In genomic region chr13:102190930-102191329, GRCh38 we compare ENCODE assay signal across 20 cellular contexts.
DNase-seq lines count a peak whose midpoint lies in the region; ATAC-seq, FAIRE-seq and TF ChIP-seq lines count a peak whose summit lies in the region.
"Had no signal": no experiment of that assay in that cellular context is flagged by ENCODE, and none has a peak within 500 bp of the region (broad histone marks: within the 10 kb centered on the region; RNA-seq: fewer than 3 reads in every experiment).

No MANE protein-coding gene starts in this region.

- H3K4me3 Mint-ChIP-seq in Calu3 (ENCODE audit: low read depth, unreplicated experiment), result no peak overlapping the region
- H3K4me3 Mint-ChIP-seq: B cell; CD8-positive, alpha-beta T cell; HFFc6; IgD-negative memory B cell had no signal

- no peaks in the 10 kb centered on the region for H3K4me1 ChIP-seq in psoas muscle

- H3K27ac ChIP-seq in psoas muscle, result no peak overlapping the region
- H3K27ac ChIP-seq: BLaER1 treated with 17β-estradiol and CSF1 and Interleukin-3, amounts not matched to agents 10 nM and 100 nM; HL-60 had no signal

- TF ChIP-seq CTCF in LNCaP clone FGC (IDR thresholded peaks at IDR 0.05; ENCODE audit: control insufficient read depth, extremely low read depth, insufficient read depth) (no peak), bronchial epithelial cell (IDR thresholded peaks at IDR 0.05; ENCODE audit: insufficient read depth, low read length, severe bottlenecking) (no peak), Calu3 (IDR thresholded peaks at IDR 0.05; ENCODE audit: unreplicated experiment) (no peak), psoas muscle (IDR thresholded peaks at IDR 0.05) (no peak)

- no peaks in the 10 kb centered on the region for H3K36me3 Mint-ChIP-seq in Calu3 (ENCODE audit: insufficient read depth, unreplicated experiment)
- H3K36me3 Mint-ChIP-seq: CD8-positive, alpha-beta T cell; IgD-negative memory B cell had no signal

- FAIRE-seq in bronchial epithelial cell (lab: Jason Lieb, UNC), result no peak

- H3K27me3 ChIP-seq in bronchial epithelial cell (ENCODE audit: control insufficient read depth, insufficient read depth, low read length) (no peaks in the 10 kb centered on the region), psoas muscle (ENCODE audit: insufficient read depth in 3 of 3, low read length in 2 of 3) (no peaks in the 10 kb centered on the region)
- H3K27me3 ChIP-seq: BLaER1 treated with 17β-estradiol and CSF1 and Interleukin-3, amounts not matched to agents 10 nM and 100 nM had no signal

- H3K27me3 Mint-ChIP-seq in Calu3 (ENCODE audit: unreplicated experiment), result no peaks in the 10 kb centered on the region
- H3K27me3 Mint-ChIP-seq: B cell, IgD-negative memory B cell had no signal

- H3K4me3 ChIP-seq in LNCaP clone FGC (ENCODE audit: low read depth, low read length), result no peak overlapping the region
- H3K4me3 ChIP-seq in bronchial epithelial cell (ENCODE audit: low read depth, low read length), result no peak overlapping the region
- no peak overlapping the region for H3K4me3 ChIP-seq in psoas muscle
- H3K4me3 ChIP-seq: BLaER1 treated with 17β-estradiol and CSF1 and Interleukin-3, amounts not matched to agents 10 nM and 100 nM had no signal

- H3K4me1 Mint-ChIP-seq in Calu3 (ENCODE audit: low read depth, unreplicated experiment), result peaks cover 12% of the 10 kb centered on the region
- H3K4me1 Mint-ChIP-seq: B cell, IgD-negative memory B cell had no signal

- WGBS in psoas muscle, 3 donors, result 93 to 96% (median 94%) methylated on average over 2 of the region's 2 CpGs

- H3K36me3 ChIP-seq in bronchial epithelial cell (ENCODE audit: control insufficient read depth, insufficient read depth, low read length) (no peaks in the 10 kb centered on the region), psoas muscle (ENCODE audit: insufficient read depth in 1 of 2, low read depth in 1 of 2) (no peaks in the 10 kb centered on the region)
- H3K36me3 ChIP-seq: BLaER1 treated with 17β-estradiol and CSF1 and Interleukin-3, amounts not matched to agents 10 nM and 100 nM had no signal

- peaks cover 6% of the 10 kb centered on the region for H3K9me3 Mint-ChIP-seq in Calu3 (ENCODE audit: low read depth, unreplicated experiment)
- H3K9me3 Mint-ChIP-seq: CD8-positive, alpha-beta T cell had no signal

- CTCF ChIA-PET in Calu3 (lab: Charles Lee), result no interaction called here

- no peak overlapping the region for H3K27ac Mint-ChIP-seq in Calu3 (ENCODE audit: unreplicated experiment)
- H3K27ac Mint-ChIP-seq: B cell; CD8-positive, alpha-beta T cell; HFFc6 had no signal

- DNase-seq in NCI-H510A treated with DMSO at 0.1 percent for 48 hours (lab: John Stamatoyannopoulos, UW) (peak; percentile 19), NCI-H510A (lab: John Stamatoyannopoulos, UW) (no peak), LNCaP clone FGC (ENCODE audit: low read depth) (peak; percentile 28), bronchial epithelial cell (ENCODE audit: low read depth) (peak; percentile 66), left lobe of liver (ENCODE audit: low spot score) (no peak), Calu3 (no peak), psoas muscle (no peak), NCI-H774 (lab: John Stamatoyannopoulos, UW) (no peak)
- DNase-seq: 8988T; CD8-positive, alpha-beta T cell; DMS79 treated with DMSO at 0.1 percent for 48 hours; GF-D8; GOT3; H7; HFFc6 had no signal

- no peaks in the 10 kb centered on the region for H3K9me3 ChIP-seq in psoas muscle
- H3K9me3 ChIP-seq: BLaER1 treated with 17β-estradiol and CSF1 and Interleukin-3, amounts not matched to agents 10 nM and 100 nM had no signal

- intact Hi-C loops in Calu3 (cut with micrococcal nuclease; ENCODE audit: unreplicated experiment) (loop anchor here (10.0 kb wide), 1 partner anchor 364 kb away; no protein-coding TSS in a partner anchor), psoas muscle (cut with DNase I) (no loop called here)

- peak; percentile 49 for ATAC-seq in left lobe of liver
- no peak for ATAC-seq in psoas muscle
- ATAC-seq: CD8-positive, alpha-beta T cell; HCT116 had no signal

- BruUV-seq in Calu3 (replicated peaks; lab: Mats Ljungman, UMichigan), result no TSS peak

Comparison
In these comparisons a context has a peak if more than half of its experiments do, and no peak if none do; other contexts are left out.
1. DNase-seq: peak in NCI-H510A treated with DMSO at 0.1 percent for 48 hours (single experiment), LNCaP clone FGC (single experiment) and bronchial epithelial cell (single experiment); none in NCI-H510A (single experiment), left lobe of liver (single experiment), Calu3 (single experiment), psoas muscle (0 of 2) and NCI-H774 (single experiment).